8 cellular contexts compared by ENCODE assay signal in genomic region chr11:78961938-78962701, GRCh38.
DNase-seq lines count a peak whose midpoint lies in the region; ATAC-seq, FAIRE-seq and TF ChIP-seq lines count a peak whose summit lies in the region.

No MANE protein-coding gene starts in this region.

- H3K9ac ChIP-seq in astrocyte (ENCODE audit: low read length), result peak overlapping the region; percentile 59

- DNase-seq in AG08396 (ENCODE audit: low spot score), result peak; percentile 63
- DNase-seq in NB4 (ENCODE audit: low read depth), result peak; percentile 6
- peak; percentile 50 for DNase-seq in astrocyte (ENCODE audit: low read depth)
- DNase-seq in kidney epithelial cell (ENCODE audit: low read depth), result peak; percentile 18
- DNase-seq in ureter (ENCODE audit: low spot score), result no peak

- TF ChIP-seq POLR2A in NB4 (IDR thresholded peaks at IDR 0.05; ENCODE audit: extremely low read depth, insufficient read length) (no peak), GM18505 (IDR thresholded peaks at IDR 0.05; ENCODE audit: borderline replicate concordance, extremely low read depth, insufficient read depth, insufficient read length) (no peak)

- peak overlapping the region; percentile 65 for H2AFZ ChIP-seq in astrocyte (ENCODE audit: low read depth, low read length)

- no peak for TF ChIP-seq CTCF in NB4 (IDR thresholded peaks at IDR 0.05; ENCODE audit: low read depth, low read length)
- TF ChIP-seq CTCF in astrocyte (IDR thresholded peaks at IDR 0.05; ENCODE audit: insufficient read depth, low read depth, low read length), result no peak
- no peak for TF ChIP-seq CTCF in kidney epithelial cell (IDR thresholded peaks at IDR 0.05; ENCODE audit: insufficient read depth, low read length, poor library complexity, severe bottlenecking)

- peaks cover 17% of the 10 kb centered on the region for H3K4me1 ChIP-seq in astrocyte (ENCODE audit: insufficient read depth, low read length)

- H3K4me3 ChIP-seq in NB4 (ENCODE audit: low read depth, low read length) (no peak overlapping the region), astrocyte (ENCODE audit: insufficient read depth, low read depth, low read length) (peak overlapping the region; percentile 53), kidney epithelial cell (ENCODE audit: low read depth, low read length) (peak overlapping the region; percentile 12)

- no peak for FAIRE-seq in astrocyte (lab: Jason Lieb, UNC)

- no peaks in the 10 kb centered on the region for H3K36me3 ChIP-seq in astrocyte (ENCODE audit: insufficient read depth, low read length)
- H3K36me3 ChIP-seq in kidney epithelial cell (ENCODE audit: control insufficient read depth, insufficient read depth, low read length), result peaks cover 1% of the 10 kb centered on the region

- no peaks in the 10 kb centered on the region for H3K4me1 Mint-ChIP-seq in astrocyte (ENCODE audit: low read depth, unreplicated experiment)

- H3K27ac Mint-ChIP-seq in astrocyte (ENCODE audit: unreplicated experiment), result no peak overlapping the region

- H4K20me1 ChIP-seq in astrocyte (ENCODE audit: insufficient read depth, low read length), result no peaks in the 10 kb centered on the region

- peak overlapping the region; percentile 73 for H3K4me3 Mint-ChIP-seq in astrocyte (ENCODE audit: unreplicated experiment)

- H3K27me3 ChIP-seq in astrocyte (ENCODE audit: insufficient read depth, low read length), result no peaks in the 10 kb centered on the region
- H3K27me3 ChIP-seq in kidney epithelial cell (ENCODE audit: control insufficient read depth, insufficient read depth, low read length), result no peaks in the 10 kb centered on the region

- peaks cover 44% of the 10 kb centered on the region for H3K27me3 Mint-ChIP-seq in astrocyte (ENCODE audit: low read depth, unreplicated experiment)

- H3K9me3 ChIP-seq in astrocyte (ENCODE audit: insufficient read depth, low read depth, low read length), result no peaks in the 10 kb centered on the region

- no peak for ATAC-seq in GM21619 (IDR thresholded peaks at IDR 0.05; ENCODE audit: unreplicated experiment)
- ATAC-seq in GM18505 (IDR thresholded peaks at IDR 0.05; ENCODE audit: unreplicated experiment), result no peak
- ATAC-seq in GM18868 (IDR thresholded peaks at IDR 0.05; ENCODE audit: unreplicated experiment), result no peak

- no peaks in the 10 kb centered on the region for H3K36me3 Mint-ChIP-seq in astrocyte (ENCODE audit: low read depth, unreplicated experiment)

- H3K79me2 ChIP-seq in astrocyte (ENCODE audit: insufficient read depth, low read length), result no peaks in the 10 kb centered on the region

- H3K27ac ChIP-seq in astrocyte (ENCODE audit: low read depth, low read length), result no peak overlapping the region

- peak overlapping the region; percentile 90 for H3K4me2 ChIP-seq in astrocyte (ENCODE audit: low read length)

- no peaks in the 10 kb centered on the region for H3K9me3 Mint-ChIP-seq in astrocyte (ENCODE audit: unreplicated experiment)
